In the genomic region with DNA sequence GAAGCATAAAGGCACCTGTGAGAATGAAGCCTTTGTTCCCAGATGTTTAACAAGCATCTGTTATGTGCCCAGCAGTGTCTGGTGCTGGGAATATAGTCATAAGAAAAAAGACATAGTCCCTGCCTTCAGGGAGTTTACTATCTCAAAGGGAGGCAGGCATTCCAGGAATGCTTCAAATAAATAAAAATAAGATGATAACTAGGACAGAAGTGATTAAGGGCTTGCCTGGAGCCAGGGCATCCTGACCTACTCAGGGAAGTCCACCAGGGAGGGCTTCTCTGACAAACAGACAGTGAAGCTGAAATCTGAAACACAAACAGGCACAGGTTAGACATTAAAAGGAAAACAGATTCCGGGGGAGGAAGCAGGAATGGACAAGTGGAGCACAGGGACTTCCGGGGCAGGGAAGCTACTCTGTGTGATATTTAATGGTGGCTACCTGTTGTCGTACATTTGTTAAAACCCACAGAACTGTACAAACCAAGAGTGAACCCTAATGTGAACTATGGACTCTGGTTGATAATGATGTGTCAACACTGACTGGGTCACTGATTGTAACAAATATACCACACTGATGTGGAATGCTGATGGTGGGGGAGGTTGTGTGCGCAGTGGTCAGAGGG, we compare ENCODE assay signal across 13 cellular contexts. TPM values are rescaled to one million over a fixed set of nuclear protein-coding genes. Genes with fewer than 3 reads are reported as not detected.
DNase-seq lines count a peak whose midpoint lies in the region; ATAC-seq and TF ChIP-seq lines count a peak whose summit lies in the region.
"Had no signal": no experiment of that assay in that cellular context is flagged by ENCODE, and none has a peak within 500 bp of the region (broad histone marks: within the 10 kb centered on the region; RNA-seq: fewer than 3 reads in every experiment).

No MANE protein-coding gene starts in this region.

- TF ChIP-seq CTCF in right atrium auricular region (IDR thresholded peaks at IDR 0.05) (no peak), mucosa of descending colon (IDR thresholded peaks at IDR 0.05) (no peak), vagina (IDR thresholded peaks at IDR 0.05) (no peak)

- TF ChIP-seq POLR2A in vagina (IDR thresholded peaks at IDR 0.05) = no peak

- no peaks in the 10 kb centered on the region for H3K36me3 Mint-ChIP-seq in central memory CD8-positive, alpha-beta T cell (ENCODE audit: insufficient read depth)

- H3K4me3 ChIP-seq in right atrium auricular region (no peak overlapping the region), mucosa of descending colon (no peak overlapping the region), vagina (no peak overlapping the region)
- H3K4me3 ChIP-seq: BLaER1 had no signal

- H3K4me3 Mint-ChIP-seq in central memory CD8-positive, alpha-beta T cell = peak overlapping the region; percentile 15

- H3K36me3 ChIP-seq in right atrium auricular region (no peaks in the 10 kb centered on the region), mucosa of descending colon (ENCODE audit: low read depth) (no peaks in the 10 kb centered on the region), vagina (no peaks in the 10 kb centered on the region)
- H3K36me3 ChIP-seq: BLaER1 had no signal

- H3K4me1 Mint-ChIP-seq in central memory CD8-positive, alpha-beta T cell = peaks cover 21% of the 10 kb centered on the region

- H3K27me3 Mint-ChIP-seq in central memory CD8-positive, alpha-beta T cell = peaks cover 31% of the 10 kb centered on the region

- H3K4me1 ChIP-seq in right atrium auricular region = peaks cover 0 to 95% of the 10 kb centered on the region in 2 donors
- H3K4me1 ChIP-seq in mucosa of descending colon (ENCODE audit: low read depth) = peaks cover 41% of the 10 kb centered on the region
- H3K4me1 ChIP-seq in vagina = peaks cover 91% of the 10 kb centered on the region

- peak overlapping the region; percentile 79 to 83 for H3K27ac ChIP-seq in right atrium auricular region
- H3K27ac ChIP-seq in vagina = peak overlapping the region; percentile 80
- H3K27ac ChIP-seq: BLaER1, HL-60 had no signal

- H3K9me3 ChIP-seq in right atrium auricular region = no peaks in the 10 kb centered on the region
- H3K9me3 ChIP-seq in mucosa of descending colon = no peaks in the 10 kb centered on the region
- no peaks in the 10 kb centered on the region for H3K9me3 ChIP-seq in vagina
- H3K9me3 ChIP-seq: BLaER1 had no signal

- H3K9me3 Mint-ChIP-seq in central memory CD8-positive, alpha-beta T cell = no peaks in the 10 kb centered on the region

- H3K27ac Mint-ChIP-seq in central memory CD8-positive, alpha-beta T cell (ENCODE audit: low read depth) = peak overlapping the region; percentile 89

- intact Hi-C loops in cardiac septum (cut with DNase I) = loop anchor here (2.0 kb wide), 1 partner anchor 55 kb away; no protein-coding TSS in a partner anchor
- intact Hi-C loops in mucosa of descending colon (cut with DNase I, micrococcal nuclease) = no loop called here
- intact Hi-C loops in vagina (cut with DNase I) = no loop called here

- H3K27me3 ChIP-seq in right atrium auricular region (no peaks in the 10 kb centered on the region), vagina (no peaks in the 10 kb centered on the region)

- no peak for ATAC-seq in central memory CD8-positive, alpha-beta T cell (replicated peaks; ENCODE audit: extremely low read depth, poor library complexity, severe bottlenecking)
- ATAC-seq in mucosa of descending colon (peak; percentile 48), HG03439 (IDR thresholded peaks at IDR 0.05; ENCODE audit: unreplicated experiment) (no peak), HG03108 (IDR thresholded peaks at IDR 0.05; ENCODE audit: unreplicated experiment) (no peak), GM18520 (IDR thresholded peaks at IDR 0.05; ENCODE audit: unreplicated experiment) (no peak)

- DNase-seq in right atrium auricular region (ENCODE audit: low spot score) (no peak), cardiac septum (ENCODE audit: low spot score) (no peak), mucosa of descending colon (no peak), vagina (ENCODE audit: extremely low spot score in 2 of 2) (no peak)
- no peak for DNase-seq in central memory CD8-positive, alpha-beta T cell (ENCODE audit: low spot score in 2 of 2)
- DNase-seq: activated CD4-positive, alpha-beta T cell treated with anti-CD3 and anti-CD28 coated beads for 48 hours; anterior cingulate cortex; GOT3 had no signal

RNA-seq across cellular contexts. Expression of a gene that starts 53.3 kb away (rescaled TPM):
- total RNA-seq in right atrium auricular region (100 to 1,000 TPM in 1 of 2 donors, 10 to 100 TPM in 1; 84.0 to 182 TPM), cardiac septum (180 TPM), mucosa of descending colon (100 to 1,000 TPM in 1 of 3 donors, 10 to 100 TPM in 2; 67.9 to 102 (median 69.6) TPM), vagina (156 TPM)
